ENCODE assay signal across 9 cellular contexts in the genomic region with DNA sequence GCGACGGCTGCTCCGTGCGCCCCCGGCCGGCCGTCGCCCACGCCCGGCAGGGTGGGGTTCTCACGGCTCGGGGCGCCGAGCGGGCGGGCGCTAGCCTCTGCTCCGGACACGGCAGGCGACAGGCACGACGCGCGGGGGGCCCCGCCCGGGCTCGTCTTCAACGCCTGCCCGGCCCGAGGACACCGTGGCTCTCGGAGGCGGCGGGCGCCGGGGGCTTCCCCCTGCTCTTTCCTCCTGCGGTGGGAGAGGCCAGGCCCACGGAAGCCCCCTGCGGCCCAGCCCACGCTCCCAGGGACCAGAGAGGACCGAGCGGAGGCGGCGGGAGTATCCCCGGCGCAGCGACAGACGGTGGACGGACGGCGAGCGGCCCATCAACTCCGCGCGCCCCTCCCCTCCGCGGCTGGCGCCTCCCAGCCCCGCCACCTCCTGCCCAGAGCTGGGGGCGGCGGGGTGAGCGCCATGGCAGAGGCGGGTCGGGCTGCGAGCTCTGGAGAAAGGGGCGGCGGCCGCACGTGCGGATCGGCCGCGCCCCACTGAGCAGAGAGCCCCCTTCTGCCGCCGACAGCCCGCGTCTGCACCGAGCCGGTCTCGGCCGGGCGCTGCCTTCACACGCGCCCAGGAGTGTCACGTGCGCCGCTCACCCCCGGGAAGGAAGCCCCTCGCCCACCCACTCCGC. TPM values are rescaled to one million over a fixed set of nuclear protein-coding genes. Genes with fewer than 3 reads are reported as not detected.
A peak's percentile ranks its signal among the peaks of the same experiment; 100 is the strongest.
DNase-seq lines count a peak whose midpoint lies in the region; ATAC-seq and TF ChIP-seq lines count a peak whose summit lies in the region.
"Had no signal": no experiment of that assay in that cellular context is flagged by ENCODE, and none has a peak within 500 bp of the region (broad histone marks: within the 10 kb centered on the region; RNA-seq: fewer than 3 reads in every experiment).

A gene (minus strand): TSS at position 347 of the 676 bp plus-strand sequence. CDS start 386 bp downstream, outside the sequence.
A gene with protein sequence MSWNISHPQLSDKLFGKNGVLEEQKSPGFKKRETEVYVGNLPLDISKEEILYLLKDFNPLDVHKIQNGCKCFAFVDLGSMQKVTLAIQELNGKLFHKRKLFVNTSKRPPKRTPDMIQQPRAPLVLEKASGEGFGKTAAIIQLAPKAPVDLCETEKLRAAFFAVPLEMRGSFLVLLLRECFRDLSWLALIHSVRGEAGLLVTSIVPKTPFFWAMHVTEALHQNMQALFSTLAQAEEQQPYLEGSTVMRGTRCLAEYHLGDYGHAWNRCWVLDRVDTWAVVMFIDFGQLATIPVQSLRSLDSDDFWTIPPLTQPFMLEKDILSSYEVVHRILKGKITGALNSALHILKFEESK (plus strand): TSS at position 154 of the 676 bp plus-strand sequence. CDS start 4,685 bp downstream, outside the sequence.

- TF ChIP-seq POLR2A in vagina (IDR thresholded peaks at IDR 0.05), result no peak

- WGBS in endodermal cell (ENCODE audit: insufficient coverage in 1 of 2, insufficient read length in 1 of 2), 2 experiments, result 5 to 8% methylated on average over 21 to 90 of the region's 90 CpGs

- no peak within 1 kb of the TSS for H3K27ac ChIP-seq in endodermal cell (ENCODE audit: low read depth, low read length)
- peak within 1 kb of the TSS; percentile 31 for H3K27ac ChIP-seq in muscle layer of duodenum (ENCODE audit: low read length)
- no peak within 1 kb of the TSS for H3K27ac ChIP-seq in vagina
- H3K27ac ChIP-seq: HL-60 had no signal

- H3K36me3 ChIP-seq in endodermal cell (ENCODE audit: control insufficient read depth, insufficient read depth, low read length) (no peaks in the 10 kb centered on the region), muscle layer of duodenum (ENCODE audit: control insufficient read depth in 1 of 2, insufficient read depth in 2 of 2, low read length in 2 of 2) (no peaks in the 10 kb centered on the region), vagina (no peaks in the 10 kb centered on the region)

- DNase-seq in activated naive CD4-positive, alpha-beta T cell treated with Interleukin-2 at 50 U/mL for 16 hours, result peak; percentile 4
- no peak for DNase-seq in activated naive CD4-positive, alpha-beta T cell treated with anti-CD3 and anti-CD28 coated beads, Interleukin-2, amount 50 U/mL, for 72 hours (ENCODE audit: low spot score in 2 of 2)
- DNase-seq in endodermal cell (peak; percentile 70), vagina (ENCODE audit: extremely low spot score in 2 of 2) (no peak), amniotic stem cell (lab: John Stamatoyannopoulos, UW) (no peak), AML-193 (lab: John Stamatoyannopoulos, UW) (no peak)

- peaks cover 82% of the 10 kb centered on the region for H3K27me3 Mint-ChIP-seq in endodermal cell (ENCODE audit: insufficient read depth)

- peak within 1 kb of the TSS; percentile 44 for H3K4me3 Mint-ChIP-seq in endodermal cell

- peaks cover under 1% of the 10 kb centered on the region for H3K4me1 Mint-ChIP-seq in endodermal cell

- ATAC-seq in activated naive CD4-positive, alpha-beta T cell treated with anti-CD3 and anti-CD28 coated beads, Interleukin-2, amount 50 U/mL, for 72 hours, result no peak
- ATAC-seq in HG02981 (IDR thresholded peaks at IDR 0.05; ENCODE audit: unreplicated experiment), result no peak

- TF ChIP-seq CTCF in endodermal cell (conservative IDR thresholded peaks at IDR 0.05) (no peak), vagina (IDR thresholded peaks at IDR 0.05) (no peak)

- no peak within 1 kb of the TSS for H3K4me3 ChIP-seq in endodermal cell (ENCODE audit: low read length)
- H3K4me3 ChIP-seq in muscle layer of duodenum (ENCODE audit: low read depth in 1 of 2, low read length in 2 of 2), result peak within 1 kb of the TSS; percentile 50 to 63
- peak within 1 kb of the TSS; percentile 40 to 59 for H3K4me3 ChIP-seq in vagina

- intact Hi-C loops in vagina (cut with DNase I), result loop anchor here (5.0 kb wide), 1 partner anchor 1940 kb away; no protein-coding TSS in a partner anchor

- H3K27me3 ChIP-seq in endodermal cell (ENCODE audit: control insufficient read depth, insufficient read depth, low read length, poor library complexity, severe bottlenecking) (peaks cover 86% of the 10 kb centered on the region), muscle layer of duodenum (ENCODE audit: low read depth, low read length) (peaks cover 22% of the 10 kb centered on the region), vagina (peaks cover 15% of the 10 kb centered on the region)

- peaks cover 8% of the 10 kb centered on the region for H3K9me3 ChIP-seq in endodermal cell (ENCODE audit: control insufficient read depth, low read length)
- H3K9me3 ChIP-seq in muscle layer of duodenum (ENCODE audit: control insufficient read depth in 1 of 2, low read length in 2 of 2), result peaks cover 0 to 6% of the 10 kb centered on the region in 2 donors
- no peaks in the 10 kb centered on the region for H3K9me3 ChIP-seq in vagina

- H3K27ac Mint-ChIP-seq in activated naive CD4-positive, alpha-beta T cell treated with anti-CD3 and anti-CD28 coated beads, Interleukin-2, amount 50 U/mL, for 72 hours, result no peak within 1 kb of the TSS
- H3K27ac Mint-ChIP-seq in endodermal cell, result no peak within 1 kb of the TSS

- H3K4me1 ChIP-seq in endodermal cell (ENCODE audit: control insufficient read depth, insufficient read depth, low read length) (no peaks in the 10 kb centered on the region), muscle layer of duodenum (ENCODE audit: control insufficient read depth in 1 of 2, insufficient read depth in 2 of 2, low read length in 2 of 2) (peaks cover 0 to 17% of the 10 kb centered on the region in 2 donors), vagina (peaks cover 16% of the 10 kb centered on the region)

- H3K9ac ChIP-seq in endodermal cell (ENCODE audit: extremely low read depth, low read length, poor library complexity, severe bottlenecking), result no peak within 1 kb of the TSS

- peaks cover 0 to 12% of the 10 kb centered on the region in 2 donors for H3K9me3 Mint-ChIP-seq in activated naive CD4-positive, alpha-beta T cell treated with anti-CD3 and anti-CD28 coated beads, Interleukin-2, amount 50 U/mL, for 72 hours
- H3K9me3 Mint-ChIP-seq in endodermal cell, result peaks cover 18% of the 10 kb centered on the region

- H3K36me3 Mint-ChIP-seq in activated naive CD4-positive, alpha-beta T cell treated with anti-CD3 and anti-CD28 coated beads, Interleukin-2, amount 50 U/mL, for 72 hours, result peaks cover 13 to 27% of the 10 kb centered on the region in 2 donors
- H3K36me3 Mint-ChIP-seq in endodermal cell (ENCODE audit: low read depth), result no peaks in the 10 kb centered on the region

RNA-seq across cellular contexts. Expression of the first gene that starts in this region (rescaled TPM):
- not detected for total RNA-seq in activated naive CD4-positive, alpha-beta T cell treated with anti-CD3 and anti-CD28 coated beads, Interleukin-2, amount 50 U/mL, for 72 hours
- total RNA-seq in endodermal cell (under 1 TPM; 0.24 to 0.35 TPM), vagina (23.8 TPM)
- polyA plus RNA-seq in endodermal cell (2013, experiment 1 of 2), result 0.14 TPM
- 0.17 TPM for polyA plus RNA-seq in endodermal cell (2013, experiment 2 of 2)

RNA-seq across cellular contexts. Expression of the second gene that starts in this region (rescaled TPM):
- not detected for total RNA-seq in activated naive CD4-positive, alpha-beta T cell treated with anti-CD3 and anti-CD28 coated beads, Interleukin-2, amount 50 U/mL, for 72 hours
- total RNA-seq in endodermal cell (not detected), vagina (4.9 TPM)
- polyA plus RNA-seq in endodermal cell (2013, experiment 1 of 2), result not detected
- not detected for polyA plus RNA-seq in endodermal cell (2013, experiment 2 of 2)

Comparison
In these comparisons a context has a peak if more than half of its experiments do, and no peak if none do; other contexts are left out.
1. RNA of the first gene that starts in this region (total RNA-seq): 23.8 TPM in vagina (single experiment); 0.24 to 0.35 TPM in endodermal cell and not detected in activated naive CD4-positive, alpha-beta T cell treated with anti-CD3 and anti-CD28 coated beads, Interleukin-2, amount 50 U/mL, for 72 hours; every median in the first group is over 10 times any median in the second.
2. Peak in DNase-seq in endodermal cell; RNA of the genes that start here not detected or under 1 TPM.